In genomic region chr1:206557636-206558473, GRCh38 we compare ENCODE assay signal across 2 cellular contexts.
TF ChIP-seq lines count a peak whose summit lies in the region.

No MANE protein-coding gene starts in this region.

TF ChIP-seq in H1, 55 proteins besides CTCF, POLR2A, EP300 and RAD21 (continued from another document):
- peak; percentile 51 for TF ChIP-seq EZH2 (IDR thresholded peaks at IDR 0.05; ENCODE audit: low read depth, low read length, severe bottlenecking)

TF ChIP-seq in neural cell, 6 proteins besides CTCF, POLR2A, EP300 and RAD21 (continued from another document):
- TF ChIP-seq REST (IDR thresholded peaks at IDR 0.05; ENCODE audit: borderline replicate concordance) (no peak), POLR2AphosphoS5 (IDR thresholded peaks at IDR 0.05) (no peak), TAF1 (IDR thresholded peaks at IDR 0.05; ENCODE audit: low read depth) (no peak)
TF ChIP-seq in neural cell: peak in this region for 0.
